Comparison of ENCODE assay signal across 13 cellular contexts in genomic region chr5:172104021-172104420, GRCh38.
A peak's percentile ranks its signal among the peaks of the same experiment; 100 is the strongest.
DNase-seq lines count a peak whose midpoint lies in the region; ATAC-seq and TF ChIP-seq lines count a peak whose summit lies in the region.
"Had no signal": no experiment of that assay in that cellular context is flagged by ENCODE, and none has a peak within 500 bp of the region (broad histone marks: within the 10 kb centered on the region; RNA-seq: fewer than 3 reads in every experiment).

No MANE protein-coding gene starts in this region.

- no peak overlapping the region for H2BK20ac ChIP-seq in H9 (ENCODE audit: low read depth, low read length, poor library complexity, severe bottlenecking)

- H4K5ac ChIP-seq in H9 (ENCODE audit: insufficient read length, low read depth, low read length) = no peak overlapping the region

- no peak overlapping the region for H3K4me2 ChIP-seq in H9 (ENCODE audit: insufficient read depth, insufficient read length, low read length)

- H4K20me1 ChIP-seq in H9 (ENCODE audit: control insufficient read depth, insufficient read depth, insufficient read length) = no peaks in the 10 kb centered on the region

- peak overlapping the region; percentile 54 to 95 (median 77); a peak in 5 of 7 replicates for H3K27ac Mint-ChIP-seq in H9
- H3K27ac Mint-ChIP-seq: stimulated activated memory B cell treated with anti-CD40 and anti-IgM and Interleukin-4, amounts not matched to agents 10 μg/mL and 1 μg/mL and 100 μg/mL, for 72 hours had no signal

- no peak overlapping the region for H3T11ph ChIP-seq in H9 (ENCODE audit: low read length)

- no peak overlapping the region for H3K23ac ChIP-seq in H9 (ENCODE audit: insufficient read length, low read depth, low read length)

- H3K79me2 ChIP-seq in H9 (ENCODE audit: insufficient read depth, low read length) = no peaks in the 10 kb centered on the region

- H3K4me3 ChIP-seq in SJCRH30 (no peak overlapping the region), left ventricle myocardium inferior (no peak overlapping the region), neutrophil (ENCODE audit: low read depth in 1 of 2, low read length in 1 of 2) (no peak overlapping the region)
- H3K4me3 ChIP-seq: Peyer's patch had no signal

- H3K36me3 ChIP-seq in SJCRH30 (peaks cover 2% of the 10 kb centered on the region; the same call in 1 of the 2 replicates), left ventricle myocardium inferior (peaks cover 21% of the 10 kb centered on the region), neutrophil (peaks cover 92% of the 10 kb centered on the region)

- H2BK15ac ChIP-seq in H9 (ENCODE audit: low read depth, low read length) = no peak overlapping the region

- no peaks in the 10 kb centered on the region for H3K23me2 ChIP-seq in H9 (ENCODE audit: insufficient read length, low read depth, low read length, poor library complexity, severe bottlenecking)

- no peak for TF ChIP-seq CTCF in H9 (conservative IDR thresholded peaks at IDR 0.05)
- TF ChIP-seq CTCF in left ventricle myocardium inferior (IDR thresholded peaks at IDR 0.05; ENCODE audit: borderline replicate concordance) = no peak
- no peak for TF ChIP-seq CTCF in neutrophil (IDR thresholded peaks at IDR 0.05)

- no peak overlapping the region for H2AFZ ChIP-seq in H9 (ENCODE audit: low read length)

- no peak for ATAC-seq in GM19397 (IDR thresholded peaks at IDR 0.05; ENCODE audit: unreplicated experiment)
- ATAC-seq: stimulated activated memory B cell treated with anti-CD40 and anti-IgM and Interleukin-4, amounts not matched to agents 10 μg/mL and 1 μg/mL and 100 μg/mL, for 72 hours had no signal

- DNase-seq in H9 (peak; percentile 50), SJCRH30 (no peak), left ventricle myocardium inferior (peak; percentile 15), SW480 (ENCODE audit: low spot score) (no peak), NAMALWA (ENCODE audit: low spot score) (no peak), nucleus accumbens (lab: John Stamatoyannopoulos, UW) (no peak)
- DNase-seq: activated CD8-positive, alpha-beta memory T cell treated with anti-CD3 and anti-CD28 coated beads for 24 hours; NCI-H524; Peyer's patch; T-helper 9 cell had no signal

- peak overlapping the region; percentile 21; the same call in 1 of the 2 replicates for H3K14ac ChIP-seq in H9 (ENCODE audit: insufficient read depth, low read length)

- H2AK5ac ChIP-seq in H9 (ENCODE audit: insufficient read length, low read length) = no peak overlapping the region

- H3K4me1 ChIP-seq in H9 (ENCODE audit: insufficient read depth, low read length) = peaks cover 8% of the 10 kb centered on the region; the same call in 1 of the 2 replicates
- peaks cover 39% of the 10 kb centered on the region for H3K4me1 ChIP-seq in SJCRH30
- peaks cover 46% of the 10 kb centered on the region for H3K4me1 ChIP-seq in left ventricle myocardium inferior
- H3K4me1 ChIP-seq in neutrophil (ENCODE audit: control insufficient read depth in 1 of 2, insufficient read depth in 1 of 2, low read depth in 1 of 2, low read length in 1 of 2) = peaks cover 25 to 26% of the 10 kb centered on the region in 2 experiments

- H3K4me1 Mint-ChIP-seq in H9 = peaks cover 33 to 40% of the 10 kb centered on the region in 2 experiments

- WGBS in H9 (ENCODE audit: extremely low coverage, insufficient read length, low lambda C conversion rate) = no CpG with 5 or more reads among the region's 11 CpGs

- H3K9me3 Mint-ChIP-seq in H9 = no peaks in the 10 kb centered on the region
- H3K9me3 Mint-ChIP-seq: stimulated activated memory B cell treated with anti-CD40 and anti-IgM and Interleukin-4, amounts not matched to agents 10 μg/mL and 1 μg/mL and 100 μg/mL, for 72 hours had no signal

- H2BK5ac ChIP-seq in H9 (ENCODE audit: insufficient read length, low read length) = no peak overlapping the region

- H3K27me3 ChIP-seq in H9 (ENCODE audit: insufficient read depth, low read length) = no peaks in the 10 kb centered on the region
- no peaks in the 10 kb centered on the region for H3K27me3 ChIP-seq in SJCRH30
- no peaks in the 10 kb centered on the region for H3K27me3 ChIP-seq in left ventricle myocardium inferior (ENCODE audit: low read depth)
- no peaks in the 10 kb centered on the region for H3K27me3 ChIP-seq in neutrophil
- H3K27me3 ChIP-seq: Peyer's patch had no signal

- no peaks in the 10 kb centered on the region for H3K79me1 ChIP-seq in H9 (ENCODE audit: insufficient read depth, low read depth, low read length, poor library complexity, severe bottlenecking)

- H3K4ac ChIP-seq in H9 (ENCODE audit: low read depth, low read length) = no peak overlapping the region

- H3K27ac ChIP-seq in H9 (ENCODE audit: insufficient read length, low read depth, low read length) (peak overlapping the region; percentile 18), SJCRH30 (peak overlapping the region; percentile 96; the same call in 1 of the 2 replicates), left ventricle myocardium inferior (replicated peaks) (peak overlapping the region; percentile 81), neutrophil (peak overlapping the region; percentile 41)

- H3K18ac ChIP-seq in H9 (ENCODE audit: insufficient read length, low read depth, low read length) = no peak overlapping the region

- H3K9me3 ChIP-seq in H9 (ENCODE audit: control insufficient read depth, low read depth, low read length) = no peaks in the 10 kb centered on the region
- H3K9me3 ChIP-seq in SJCRH30 (replicated peaks) = no peaks in the 10 kb centered on the region
- no peaks in the 10 kb centered on the region for H3K9me3 ChIP-seq in left ventricle myocardium inferior (replicated peaks)
- no peaks in the 10 kb centered on the region for H3K9me3 ChIP-seq in neutrophil
- H3K9me3 ChIP-seq: Peyer's patch had no signal

- H3K56ac ChIP-seq in H9 (ENCODE audit: insufficient read length, low read depth, low read length) = no peak overlapping the region

- no peaks in the 10 kb centered on the region for H3K27me3 Mint-ChIP-seq in H9 (ENCODE audit: low read depth)
- H3K27me3 Mint-ChIP-seq: stimulated activated memory B cell treated with anti-CD40 and anti-IgM and Interleukin-4, amounts not matched to agents 10 μg/mL and 1 μg/mL and 100 μg/mL, for 72 hours had no signal

- H4K91ac ChIP-seq in H9 (ENCODE audit: insufficient read length, low read depth, low read length) = no peak overlapping the region

- intact Hi-C loops in left ventricle myocardium inferior (cut with micrococcal nuclease) = loop anchor here (10.0 kb wide), 1 partner anchor 181 kb away; the partner anchor contains the start of gene UBTD2

- no peak overlapping the region for H4K8ac ChIP-seq in H9 (replicated peaks; ENCODE audit: insufficient read length, low read depth, low read length)

- H3K4me3 Mint-ChIP-seq in H9 = no peak overlapping the region; a peak in 1 of 5 replicates
- H3K4me3 Mint-ChIP-seq: stimulated activated memory B cell treated with anti-CD40 and anti-IgM and Interleukin-4, amounts not matched to agents 10 μg/mL and 1 μg/mL and 100 μg/mL, for 72 hours had no signal

- H2BK12ac ChIP-seq in H9 (ENCODE audit: insufficient read length, low read depth, low read length) = no peak overlapping the region

- peaks cover 4 to 11% (median 6%) of the 10 kb centered on the region in 3 experiments; a peak in 5 of 7 replicates for H3K36me3 Mint-ChIP-seq in H9 (ENCODE audit: insufficient read depth in 1 of 3, low read depth in 3 of 3)

- H3K9ac ChIP-seq in H9 (ENCODE audit: extremely low read depth, insufficient read length, low read length) = no peak overlapping the region

- no peak overlapping the region for H2BK120ac ChIP-seq in H9 (ENCODE audit: low read depth, low read length, poor library complexity, severe bottlenecking)

Comparison
In these comparisons a context has a peak if more than half of its experiments do, and no peak if none do; other contexts are left out.
1. DNase-seq: peak in H9 (single experiment) and left ventricle myocardium inferior (single experiment); none in SJCRH30 (0 of 2), SW480 (single experiment), NAMALWA (single experiment) and nucleus accumbens (0 of 56).
2. H3K27ac ChIP-seq: peak in every context shown above with its lines; median percentile 96 in SJCRH30; 81 in left ventricle myocardium inferior; 41 in neutrophil; 18 in H9.